In genomic region chr1:225700164-225700740, GRCh38 we compare ENCODE assay signal across 11 cellular contexts. TPM values are rescaled to one million over a fixed set of nuclear protein-coding genes. Genes with fewer than 3 reads are reported as not detected.
DNase-seq lines count a peak whose midpoint lies in the region; TF ChIP-seq lines count a peak whose summit lies in the region.
"Had no signal": no experiment of that assay in that cellular context is flagged by ENCODE, and none has a peak within 500 bp of the region (broad histone marks: within the 10 kb centered on the region; RNA-seq: fewer than 3 reads in every experiment).

No MANE protein-coding gene starts in this region.

- 72 to 89% methylated on average over 14 of the region's 14 CpGs for WGBS in testis, 2 donors

- H4K20me1 ChIP-seq in OCI-LY7 (ENCODE audit: insufficient read depth, low read length) (no peaks in the 10 kb centered on the region), osteoblast (ENCODE audit: insufficient read depth, low read length) (no peaks in the 10 kb centered on the region)

- CTCF ChIA-PET in OCI-LY7 (lab: Charles Lee; ENCODE audit: unreplicated experiment), result no interaction called here

- intact Hi-C loops in OCI-LY7 (cut with micrococcal nuclease; ENCODE audit: unreplicated experiment), result no loop called here
- intact Hi-C loops in testis (cut with DNase I; ENCODE audit: low total_unique reads), result no loop called here

- H3K4me1 ChIP-seq in OCI-LY7 (ENCODE audit: insufficient read depth, low read length, poor library complexity, severe bottlenecking) (no peaks in the 10 kb centered on the region), osteoblast (ENCODE audit: insufficient read depth, low read length) (peaks cover 34% of the 10 kb centered on the region), testis (peaks cover 4% of the 10 kb centered on the region)

- H3K4me2 ChIP-seq in OCI-LY7 (ENCODE audit: low read length) (no peak overlapping the region), osteoblast (ENCODE audit: insufficient read depth, low read length) (peak overlapping the region; percentile 76)

- peak; percentile 97 for DNase-seq in Daoy (ENCODE audit: low read depth)
- DNase-seq in OCI-LY7 (ENCODE audit: low spot score), result no peak
- DNase-seq in epidermal melanocyte (ENCODE audit: insufficient read length, low spot score), result peak; percentile 64
- DNase-seq in osteoblast (ENCODE audit: insufficient read length, low spot score, missing footprints), result peak; percentile 90
- no peak for DNase-seq in CD1c-positive myeloid dendritic cell (ENCODE audit: extremely low spot score)
- DNase-seq in GF-D8 (lab: John Stamatoyannopoulos, UW), result no peak
- no peak for DNase-seq in GM13977 (ENCODE audit: low spot score)
- no peak for DNase-seq in testis
- DNase-seq: glutamatergic neuron, H9, NCI-H1436 had no signal

- H3K27me3 ChIP-seq in osteoblast (ENCODE audit: insufficient read depth, low read length) (no peaks in the 10 kb centered on the region), testis (no peaks in the 10 kb centered on the region)

- no peak overlapping the region for H3K4me3 ChIP-seq in OCI-LY7 (ENCODE audit: low read depth, low read length, poor library complexity, severe bottlenecking)
- peak overlapping the region; percentile 56 for H3K4me3 ChIP-seq in osteoblast (ENCODE audit: insufficient read depth, low read length)
- no peak overlapping the region for H3K4me3 ChIP-seq in testis

- H3K36me3 ChIP-seq in OCI-LY7 (ENCODE audit: insufficient read depth, low read length) (no peaks in the 10 kb centered on the region), osteoblast (ENCODE audit: insufficient read depth, low read length) (no peaks in the 10 kb centered on the region), testis (ENCODE audit: low read depth, missing control alignments) (no peaks in the 10 kb centered on the region)

- H3K27ac ChIP-seq in OCI-LY7 (ENCODE audit: low read depth, low read length, poor library complexity, severe bottlenecking), result no peak overlapping the region
- peak overlapping the region; percentile 99 for H3K27ac ChIP-seq in osteoblast (ENCODE audit: low read depth, low read length)
- H3K27ac ChIP-seq in testis, result no peak overlapping the region

- BruUV-seq in OCI-LY7 (replicated peaks; lab: Mats Ljungman, UMichigan), result no TSS peak

- no peak for TF ChIP-seq POLR2A in testis (IDR thresholded peaks at IDR 0.05)

- no peaks in the 10 kb centered on the region; the same call in 1 of the 2 replicates for H3K9me3 ChIP-seq in OCI-LY7 (ENCODE audit: low read length)
- H3K9me3 ChIP-seq in osteoblast (ENCODE audit: low read depth, low read length), result no peaks in the 10 kb centered on the region
- H3K9me3 ChIP-seq in testis, result no peaks in the 10 kb centered on the region

- H2AFZ ChIP-seq in OCI-LY7 (ENCODE audit: low read length) (0 out of 2 replicates have a peak overlapping the region, but pooled peaks have one; percentile 14), osteoblast (ENCODE audit: low read length) (peak overlapping the region; percentile 11)

- in situ Hi-C loops in GM13977 (cut with MboI; ENCODE audit: low pct_unique_long_range_greater_than_20kb, low sequenced_read_pairs, unreplicated experiment), result no loop called here

- H3K79me2 ChIP-seq in OCI-LY7 (ENCODE audit: insufficient read depth, low read depth, low read length), result no peaks in the 10 kb centered on the region
- H3K79me2 ChIP-seq in osteoblast (ENCODE audit: insufficient read depth, low read length), result peaks cover 4% of the 10 kb centered on the region

- POLR2A ChIA-PET in OCI-LY7 (lab: Charles Lee), result interaction anchor here (0.8 to 1.4 kb wide), 3 partner anchors 10 to 39 kb away, joined by 3 to 4 read pairs (median 3); no protein-coding TSS in a partner anchor

- H3K9me2 ChIP-seq in OCI-LY7 (ENCODE audit: insufficient read depth, low read length), result no peaks in the 10 kb centered on the region

- TF ChIP-seq CTCF in OCI-LY7 (conservative IDR thresholded peaks at IDR 0.05; ENCODE audit: low read length), result no peak
- no peak for TF ChIP-seq CTCF in osteoblast (IDR thresholded peaks at IDR 0.05; ENCODE audit: extremely low read depth, low read depth, low read length)
- TF ChIP-seq CTCF in GM13977 (IDR thresholded peaks at IDR 0.05; ENCODE audit: extremely low read depth, insufficient read depth, missing control alignments), result no peak
- no peak for TF ChIP-seq CTCF in testis (IDR thresholded peaks at IDR 0.05)

RNA-seq across cellular contexts. Expression of gene ENAH, which starts 47.3 kb away (rescaled TPM):
- 108 and 149 TPM in 2 replicates for total RNA-seq in Daoy (2014; rRNA removed; shearing (Covaris generic))
- total RNA-seq in OCI-LY7 (2014; rRNA removed; shearing (Covaris generic)), result 4.6 and 10.8 TPM in 2 replicates
- total RNA-seq in OCI-LY7 (2022) (17.6 and 18.1 TPM in 2 replicates), osteoblast (344 and 453 TPM in 2 replicates), testis (100 to 1,000 TPM; 122 to 132 TPM)
- 84.3 TPM for polyA plus RNA-seq in testis (ENCODE audit: insufficient read depth, low read depth, low replicate concordance)

Comparison
In these comparisons a context has a peak if more than half of its experiments do, and no peak if none do; other contexts are left out.
1. DNase-seq: peak in Daoy (single experiment), epidermal melanocyte (single experiment) and osteoblast (single experiment); none in OCI-LY7 (single experiment), CD1c-positive myeloid dendritic cell (single experiment), GF-D8 (single experiment), GM13977 (single experiment) and testis (single experiment).